Comparison of ENCODE assay signal across 16 cellular contexts in genomic region chr20:31475472-31476312, GRCh38. TPM values are rescaled to one million over a fixed set of nuclear protein-coding genes. Genes with fewer than 3 reads are reported as not detected.
DNase-seq lines count a peak whose midpoint lies in the region; ATAC-seq and TF ChIP-seq lines count a peak whose summit lies in the region.
"Had no signal": no experiment of that assay in that cellular context is flagged by ENCODE, and none has a peak within 500 bp of the region (broad histone marks: within the 10 kb centered on the region; RNA-seq: fewer than 3 reads in every experiment).

No MANE protein-coding gene starts in this region.

- ATAC-seq in left lung (peak; percentile 16), HG03108 (IDR thresholded peaks at IDR 0.05; ENCODE audit: unreplicated experiment) (no peak), GM18517 (IDR thresholded peaks at IDR 0.05; ENCODE audit: unreplicated experiment) (no peak)
- ATAC-seq: activated CD8-positive, alpha-beta memory T cell treated with anti-CD3 and anti-CD28 coated beads, Interleukin-2, amount 10 ng/mL, durations not matched to agents 7 days and 5 days had no signal

- WGBS in stomach, 5 donors: 4 to 11% (median 6%) methylated on average over 13 to 29 of the region's 29 CpGs

- no peaks in the 10 kb centered on the region for H3K4me1 Mint-ChIP-seq in nephron progenitor cell
- H3K4me1 Mint-ChIP-seq: activated CD8-positive, alpha-beta memory T cell treated with anti-CD3 and anti-CD28 coated beads, Interleukin-2, amount 10 ng/mL, durations not matched to agents 7 days and 5 days had no signal

- H3K36me3 Mint-ChIP-seq in nephron progenitor cell (ENCODE audit: low read depth): peaks cover 5% of the 10 kb centered on the region

- H3K27ac ChIP-seq in duodenal mucosa (ENCODE audit: low read depth, low read length) (no peak overlapping the region), left lung (no peak overlapping the region), stomach (peak overlapping the region in 4 of 5 donors; percentile 4 to 73 (median 47))

- peaks cover 3% of the 10 kb centered on the region for H3K4me1 ChIP-seq in HAP-1
- H3K4me1 ChIP-seq in duodenal mucosa (ENCODE audit: control insufficient read depth in 1 of 2, insufficient read depth in 2 of 2, low read length in 2 of 2): no peaks in the 10 kb centered on the region
- peaks cover 0 to 14% of the 10 kb centered on the region in 2 donors for H3K4me1 ChIP-seq in left lung
- peaks cover 10 to 21% (median 13%) of the 10 kb centered on the region in 4 donors for H3K4me1 ChIP-seq in stomach

- TF ChIP-seq CTCF in left lung (IDR thresholded peaks at IDR 0.05) (no peak), stomach (IDR thresholded peaks at IDR 0.05) (no peak), nephron progenitor cell (IDR thresholded peaks at IDR 0.05) (no peak)

- no peak for TF ChIP-seq EP300 in stomach (IDR thresholded peaks at IDR 0.05)

- peak overlapping the region; percentile 15 for H3K4me3 ChIP-seq in HAP-1
- H3K4me3 ChIP-seq in duodenal mucosa (ENCODE audit: low read depth in 1 of 2, low read length in 2 of 2): peak overlapping the region; percentile 40 to 43
- peak overlapping the region; percentile 38 to 42 for H3K4me3 ChIP-seq in left lung
- peak overlapping the region; percentile 37 to 46 (median 44) for H3K4me3 ChIP-seq in stomach

- H3K9me3 Mint-ChIP-seq in nephron progenitor cell: peaks cover 62% of the 10 kb centered on the region
- H3K9me3 Mint-ChIP-seq: CD4-positive, alpha-beta T cell had no signal

- peaks cover 6% of the 10 kb centered on the region for H3K27me3 Mint-ChIP-seq in nephron progenitor cell (ENCODE audit: low read depth, poor library complexity)

- H3K27ac Mint-ChIP-seq in nephron progenitor cell: no peak overlapping the region
- H3K27ac Mint-ChIP-seq: activated CD8-positive, alpha-beta memory T cell treated with anti-CD3 and anti-CD28 coated beads, Interleukin-2, amount 10 ng/mL, durations not matched to agents 7 days and 5 days; CD4-positive, alpha-beta T cell had no signal

- peaks cover 6% of the 10 kb centered on the region; the same call in 1 of the 2 replicates for H3K27me3 ChIP-seq in HAP-1 (ENCODE audit: low read depth)
- peaks cover 7 to 25% of the 10 kb centered on the region in 2 donors for H3K27me3 ChIP-seq in duodenal mucosa (ENCODE audit: control insufficient read depth in 1 of 2, insufficient read depth in 2 of 2, low read length in 2 of 2)
- peaks cover 15 to 45% of the 10 kb centered on the region in 2 donors for H3K27me3 ChIP-seq in left lung
- H3K27me3 ChIP-seq in stomach: peaks cover 0 to 46% (median 20%) of the 10 kb centered on the region in 3 donors

- peak overlapping the region in 1 of 2 donors; percentile 25 for H3K9ac ChIP-seq in duodenal mucosa (ENCODE audit: low read depth in 1 of 2, low read length in 2 of 2)

- H3K9me3 ChIP-seq in HAP-1: no peaks in the 10 kb centered on the region; the same call in 1 of the 2 replicates
- H3K9me3 ChIP-seq in duodenal mucosa (ENCODE audit: control insufficient read depth in 1 of 2, low read length in 2 of 2): no peaks in the 10 kb centered on the region
- H3K9me3 ChIP-seq in left lung: no peaks in the 10 kb centered on the region
- no peaks in the 10 kb centered on the region for H3K9me3 ChIP-seq in stomach

- H3K4me3 Mint-ChIP-seq in nephron progenitor cell: no peak overlapping the region
- H3K4me3 Mint-ChIP-seq: activated CD8-positive, alpha-beta memory T cell treated with anti-CD3 and anti-CD28 coated beads, Interleukin-2, amount 10 ng/mL, durations not matched to agents 7 days and 5 days; CD4-positive, alpha-beta T cell had no signal

- intact Hi-C loops in left lung (cut with DNase I): no loop called here
- intact Hi-C loops in stomach (cut with DNase I; ENCODE audit: low total_unique reads): no loop called here

- no peak for TF ChIP-seq POLR2A in stomach (IDR thresholded peaks at IDR 0.05)

- no peaks in the 10 kb centered on the region for H3K36me3 ChIP-seq in HAP-1 (replicated peaks)
- no peaks in the 10 kb centered on the region for H3K36me3 ChIP-seq in duodenal mucosa (ENCODE audit: control insufficient read depth in 1 of 2, insufficient read depth in 2 of 2, low read length in 2 of 2)
- no peaks in the 10 kb centered on the region for H3K36me3 ChIP-seq in left lung
- H3K36me3 ChIP-seq in stomach: no peaks in the 10 kb centered on the region

- in situ Hi-C loops in HAP-1 (cut with MboI; ENCODE audit: low sequenced_read_pairs): no loop called here

- no peak for DNase-seq in HAP-1 (ENCODE audit: low spot score in 2 of 2)
- no peak for DNase-seq in left lung
- no peak for DNase-seq in stomach
- no peak for DNase-seq in nephron progenitor cell
- no peak for DNase-seq in hippocampal formation (lab: John Stamatoyannopoulos, UW)
- DNase-seq: activated CD8-positive, alpha-beta memory T cell treated with anti-CD3 and anti-CD28 coated beads, Interleukin-2, amount 10 ng/mL, durations not matched to agents 7 days and 5 days; CD4-positive, alpha-beta T cell; HCEC 1CT; nucleus accumbens; T-helper 9 cell had no signal

RNA-seq across cellular contexts. Expression of gene REM1, which starts 0.6 kb away (rescaled TPM):
- 1 to 10 TPM; 2.0 to 2.3 TPM for total RNA-seq in left lung
- total RNA-seq in stomach: 1 to 10 TPM in 2 of 5 donors, not detected in 3; 1.3 to 1.6 TPM
- polyA plus RNA-seq in stomach: 1 to 10 TPM; 1.1 to 2.1 (median 1.1) TPM
- total RNA-seq: activated CD8-positive, alpha-beta memory T cell treated with anti-CD3 and anti-CD28 coated beads, Interleukin-2, amount 10 ng/mL, durations not matched to agents 7 days and 5 days; CD4-positive, alpha-beta T cell; LHCN-M2 had no signal
- polyA plus RNA-seq: keratinocyte had no signal

RNA-seq across cellular contexts. Expression of gene DEFB124, which starts 0.8 kb away (rescaled TPM):
- not detected for total RNA-seq in left lung
- total RNA-seq in stomach: 1 to 10 TPM in 1 of 5 donors, not detected in 4; 1.1 TPM
- polyA plus RNA-seq in stomach: under 1 TPM in 1 of 3 donors, not detected in 2; 0.28 TPM
- total RNA-seq: activated CD8-positive, alpha-beta memory T cell treated with anti-CD3 and anti-CD28 coated beads, Interleukin-2, amount 10 ng/mL, durations not matched to agents 7 days and 5 days; CD4-positive, alpha-beta T cell; LHCN-M2 had no signal
- polyA plus RNA-seq: keratinocyte had no signal

RNA-seq across cellular contexts. Expression of gene DEFB123, which starts 35.3 kb away (rescaled TPM):
- total RNA-seq in left lung: not detected
- not detected for total RNA-seq in stomach
- not detected for polyA plus RNA-seq in stomach
- total RNA-seq: activated CD8-positive, alpha-beta memory T cell treated with anti-CD3 and anti-CD28 coated beads, Interleukin-2, amount 10 ng/mL, durations not matched to agents 7 days and 5 days; CD4-positive, alpha-beta T cell; LHCN-M2 had no signal
- polyA plus RNA-seq: adipose tissue, keratinocyte had no signal

RNA-seq across cellular contexts. Expression of gene HM13, which starts 38.5 kb away (rescaled TPM):
- total RNA-seq in left lung (100 to 1,000 TPM; 185 to 282 TPM), stomach (100 to 1,000 TPM in 1 of 5 donors, 10 to 100 TPM in 4; 10.7 to 103 (median 56.9) TPM)
- polyA plus RNA-seq in stomach: 100 to 1,000 TPM; 119 to 181 (median 165) TPM

Comparison
In these comparisons a context has a peak if more than half of its experiments do, and no peak if none do; other contexts are left out.
1. H3K27ac ChIP-seq: peak in stomach (4 of 5); none in duodenal mucosa (single experiment) and left lung (0 of 2).
2. Peak in every context shown above with its lines, with median percentiles within 50 percentile points of each other: H3K4me3 ChIP-seq.